ENCODE assay signal across 16 cellular contexts in genomic region chr14:77200406-77200985, GRCh38. TPM values are rescaled to one million over a fixed set of nuclear protein-coding genes. Genes with fewer than 3 reads are reported as not detected.
DNase-seq lines count a peak whose midpoint lies in the region; ATAC-seq and TF ChIP-seq lines count a peak whose summit lies in the region.
"Had no signal": no experiment of that assay in that cellular context is flagged by ENCODE, and none has a peak within 500 bp of the region (broad histone marks: within the 10 kb centered on the region; RNA-seq: fewer than 3 reads in every experiment).

No MANE protein-coding gene starts in this region.

- POLR2A ChIA-PET in SK-N-SH (lab: Yijun Ruan, JAX) (no interaction called here), WTC11 (lab: Charles Lee) (interaction anchor here (0.6 kb wide), 1 partner anchor 29 kb away, joined by 3 read pairs; no protein-coding TSS in a partner anchor)

- H3K36me3 ChIP-seq in SK-N-SH (replicated peaks in 1 of 2; ENCODE audit: control insufficient read depth in 1 of 2, insufficient read depth in 2 of 2, low read length in 1 of 2), result no peaks in the 10 kb centered on the region

- no peaks in the 10 kb centered on the region; the same call in 1 of the 2 replicates for H3K9me3 Mint-ChIP-seq in WTC11

- H4K20me1 ChIP-seq in SK-N-SH (ENCODE audit: insufficient read depth), result no peaks in the 10 kb centered on the region

- no peak for ATAC-seq in SK-N-SH treated with all-trans-retinoic acid at 6 μM for 48 hours
- ATAC-seq in WTC11, result peak; percentile 21
- ATAC-seq: Panc1 had no signal

- no peak for TF ChIP-seq EP300 in SK-N-SH (IDR thresholded peaks at IDR 0.05; ENCODE audit: borderline replicate concordance in 1 of 2, low read depth in 1 of 2, low read length in 1 of 2)

- no peaks in the 10 kb centered on the region for H3K36me3 Mint-ChIP-seq in WTC11

- no peaks in the 10 kb centered on the region for H3K79me2 ChIP-seq in SK-N-SH (ENCODE audit: insufficient read depth)

- WGBS in SK-N-SH (ENCODE audit: low lambda C conversion rate), result 29% methylated on average over 6 of the region's 7 CpGs

- no peaks in the 10 kb centered on the region for H3F3A ChIP-seq in SK-N-SH (replicated peaks; ENCODE audit: insufficient read depth)

- no peak overlapping the region for H3K9ac ChIP-seq in SK-N-SH

- H3K4me3 ChIP-seq in SK-N-SH (ENCODE audit: low read depth in 2 of 2, low read length in 1 of 2) (no peak overlapping the region), foreskin fibroblast (ENCODE audit: low read depth in 1 of 2, low read length in 2 of 2) (no peak overlapping the region)

- no peak overlapping the region for H3K4me3 Mint-ChIP-seq in WTC11

- no peak for DNase-seq in SK-N-SH
- peak; percentile 11 to 87 for DNase-seq in NCI-H446 (lab: John Stamatoyannopoulos, UW)
- DNase-seq in WTC11 (ENCODE audit: low spot score), result no peak
- DNase-seq in mesenteric fat pad (ENCODE audit: low spot score), result no peak
- DNase-seq in middle frontal gyrus (ENCODE audit: extremely low spot score, low spot score), result no peak
- no peak for DNase-seq in foreskin fibroblast
- no peak for DNase-seq in EL
- DNase-seq: C1 segment of cervical spinal cord, KBM-7, NCI-H1436 treated with DMSO at 0.1 percent for 48 hours, NCI-H510A, Right ventricle myocardium superior had no signal

- no peak for TF ChIP-seq CTCF in SK-N-SH (IDR thresholded peaks at IDR 0.05)
- TF ChIP-seq CTCF in WTC11 (IDR thresholded peaks at IDR 0.05), result no peak
- TF ChIP-seq CTCF in foreskin fibroblast (IDR thresholded peaks at IDR 0.05; ENCODE audit: low read depth, low read length), result no peak

- peaks cover 20% of the 10 kb centered on the region for H3K4me1 Mint-ChIP-seq in WTC11

- H3K27ac Mint-ChIP-seq in WTC11, result no peak overlapping the region

- no peak overlapping the region for H3K4me2 ChIP-seq in SK-N-SH

- peaks cover 0 to 13% of the 10 kb centered on the region in 2 experiments; a peak in 1 of 4 replicates for H3K4me1 ChIP-seq in SK-N-SH (ENCODE audit: control insufficient read depth in 1 of 2, insufficient read depth in 2 of 2, low read depth in 1 of 2, low read length in 1 of 2)

- H3K27me3 Mint-ChIP-seq in WTC11 (ENCODE audit: low read depth), result peaks cover 5% of the 10 kb centered on the region; the same call in 1 of the 2 replicates

- CTCF ChIA-PET in SK-N-SH (lab: Yijun Ruan, JAX), result interaction anchor here (0.8 to 1.4 kb wide), 5 partner anchors 12 to 327 kb away, joined by 3 to 5 read pairs (median 4); partner anchors contain the start of gene TMEM63C
- CTCF ChIA-PET in WTC11 (lab: Charles Lee), result interaction anchor here (0.7 to 5.4 kb wide), 10 partner anchors 10 to 389 kb away, joined by 3 to 33 read pairs (median 4); partner anchors contain the start of gene TMEM63C

- H3K27ac ChIP-seq in SK-N-SH (ENCODE audit: low read depth in 2 of 2, low read length in 1 of 2), result no peak overlapping the region
- H3K27ac ChIP-seq: HL-60 had no signal

- no peaks in the 10 kb centered on the region; the same call in 1 of the 2 replicates for H3K27me3 ChIP-seq in SK-N-SH (ENCODE audit: insufficient read depth)

- H2AFZ ChIP-seq in SK-N-SH (ENCODE audit: low read depth), result no peak overlapping the region

- H3K9me3 ChIP-seq in SK-N-SH, result no peaks in the 10 kb centered on the region

- no peaks in the 10 kb centered on the region for H3K9me2 ChIP-seq in SK-N-SH

- TF ChIP-seq RAD21 in SK-N-SH (IDR thresholded peaks at IDR 0.05; ENCODE audit: low read length), result 0 out of 2 replicates have a peak, but pooled peaks have one; percentile 9

TF ChIP-seq in SK-N-SH, 30 proteins besides CTCF, POLR2A, EP300 and RAD21:
- TF ChIP-seq TCF12 (IDR thresholded peaks at IDR 0.05) (no peak), FOXM1 (IDR thresholded peaks at IDR 0.05; ENCODE audit: low read depth) (no peak)

TF ChIP-seq in SK-N-SH treated with all-trans-retinoic acid at 6 μM for 48 hours, 23 proteins besides CTCF, POLR2A, EP300 and RAD21:
- TF ChIP-seq ZFP30 (CRISPR knock-in tag; IDR thresholded peaks at IDR 0.05) (no peak), ESRRG (CRISPR knock-in tag; IDR thresholded peaks at IDR 0.05) (no peak), CREB5 (CRISPR knock-in tag; IDR thresholded peaks at IDR 0.05; ENCODE audit: low read depth) (no peak), RARB (CRISPR knock-in tag; IDR thresholded peaks at IDR 0.05) (no peak), SNAI2 (CRISPR knock-in tag; IDR thresholded peaks at IDR 0.05) (no peak), TOX (CRISPR knock-in tag; IDR thresholded peaks at IDR 0.05; ENCODE audit: borderline replicate concordance) (no peak), ARNTL (CRISPR knock-in tag; IDR thresholded peaks at IDR 0.05; ENCODE audit: borderline replicate concordance, low read depth) (no peak), TCF4 (CRISPR knock-in tag; IDR thresholded peaks at IDR 0.05; ENCODE audit: borderline replicate concordance) (no peak)

TF ChIP-seq in WTC11, 78 proteins besides CTCF, POLR2A, EP300 and RAD21:
- TF ChIP-seq ZBTB21 (CRISPR knock-in tag; IDR thresholded peaks at IDR 0.05; ENCODE audit: borderline replicate concordance), result no peak
- no peak for TF ChIP-seq JUN (CRISPR knock-in tag; IDR thresholded peaks at IDR 0.05)
- no peak for TF ChIP-seq JAZF1 (CRISPR knock-in tag; IDR thresholded peaks at IDR 0.05)
- TF ChIP-seq CDX4 (CRISPR knock-in tag; IDR thresholded peaks at IDR 0.05; ENCODE audit: borderline replicate concordance), result no peak
- no peak for TF ChIP-seq PRRX2 (CRISPR knock-in tag; IDR thresholded peaks at IDR 0.05)
- TF ChIP-seq TEAD4 (CRISPR knock-in tag; IDR thresholded peaks at IDR 0.05), result no peak
- TF ChIP-seq ZNF121 (CRISPR knock-in tag; IDR thresholded peaks at IDR 0.05), result peak; percentile 4; the same call in 1 of the 2 replicates

RNA-seq across cellular contexts. Expression of gene TMEM63C, which starts 18.9 kb away (rescaled TPM):
- polyA plus RNA-seq in SK-N-SH (2012; rRNA removed), result 0.25 and 0.52 TPM in 2 replicates
- polyA plus RNA-seq in SK-N-SH (2012; cell fraction: cytosol; rRNA removed), result 0.31 and 0.37 TPM in 2 replicates
- polyA plus RNA-seq in SK-N-SH (2012; cell fraction: nucleus; rRNA removed), result 0.40 and 0.77 TPM in 2 replicates
- total RNA-seq in WTC11 (2021), result 3.6 to 8.8 TPM (median 6.0 TPM) in 3 replicates
- total RNA-seq in mesenteric fat pad, result 0.51 TPM

RNA-seq across cellular contexts. Expression of gene ZDHHC22, which starts 58.9 kb away (rescaled TPM):
- 0.03 TPM in 1 of 2 replicates, not detected in the other for polyA plus RNA-seq in SK-N-SH (2012; rRNA removed)
- 0.05 and 0.07 TPM in 2 replicates for polyA plus RNA-seq in SK-N-SH (2012; cell fraction: cytosol; rRNA removed)
- polyA plus RNA-seq in SK-N-SH (2012; cell fraction: nucleus; rRNA removed), result not detected in 2 replicates
- 38.6 to 47.7 TPM (median 39.3 TPM) in 3 replicates for total RNA-seq in WTC11 (2021)
- not detected for total RNA-seq in mesenteric fat pad
- total RNA-seq: A172, Right ventricle myocardium superior had no signal

Comparison
In these comparisons a context has a peak if more than half of its experiments do, and no peak if none do; other contexts are left out.
1. DNase-seq: peak in NCI-H446 (2 of 2); none in SK-N-SH (single experiment), WTC11 (single experiment), mesenteric fat pad (single experiment), middle frontal gyrus (single experiment), foreskin fibroblast (0 of 2) and EL (single experiment).
2. RNA of gene ZDHHC22, which starts 58.9 kb away (total RNA-seq): 38.6 to 47.7 TPM in WTC11; not detected in mesenteric fat pad (single experiment); every median in the first group is over 10 times any median in the second.